Comparison of ENCODE assay signal across 1 cellular context in the genomic region with DNA sequence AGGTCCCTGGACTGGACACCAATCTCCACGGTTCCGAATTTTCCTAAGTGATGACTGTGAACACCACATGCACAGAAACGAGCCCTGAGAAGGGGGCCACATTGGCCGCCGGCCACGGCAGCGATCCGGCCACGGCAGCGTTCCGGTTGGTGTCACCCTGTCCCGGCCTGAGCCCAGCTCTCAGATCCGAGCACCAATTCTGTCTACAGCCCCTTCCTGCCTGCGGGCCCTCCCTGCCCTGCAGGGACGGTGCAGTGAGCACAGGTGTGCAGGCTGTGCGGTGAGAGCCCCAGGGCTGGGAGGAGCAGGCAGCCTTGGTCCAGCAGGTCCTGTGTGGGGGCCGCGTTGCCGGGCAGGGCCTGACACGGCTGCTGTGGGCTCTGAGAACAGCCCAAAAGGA.
TF ChIP-seq lines count a peak whose summit lies in the region.

No MANE protein-coding gene starts in this region.

TF ChIP-seq in GM12878, 131 proteins besides CTCF, POLR2A, EP300 and RAD21:
- TF ChIP-seq BMI1 (IDR thresholded peaks at IDR 0.05; ENCODE audit: borderline replicate concordance) (no peak), RB1 (IDR thresholded peaks at IDR 0.05; ENCODE audit: borderline replicate concordance) (no peak), E2F8 (IDR thresholded peaks at IDR 0.05; ENCODE audit: low read depth, partially characterized antibody) (no peak), ZNF274 (IDR thresholded peaks at IDR 0.05; ENCODE audit: insufficient read depth, insufficient read length) (no peak), RAD51 (IDR thresholded peaks at IDR 0.05) (no peak), KDM1A (IDR thresholded peaks at IDR 0.05; ENCODE audit: borderline replicate concordance) (no peak), NR2C1 (IDR thresholded peaks at IDR 0.05) (no peak), TCF3 (IDR thresholded peaks at IDR 0.05; ENCODE audit: borderline replicate concordance, insufficient read depth, low read depth, low read length) (no peak), YY1 (IDR thresholded peaks at IDR 0.05; ENCODE audit: low read depth, low read length) (no peak), CHD4 (IDR thresholded peaks at IDR 0.05) (no peak)
- TF ChIP-seq, protein P1, sequence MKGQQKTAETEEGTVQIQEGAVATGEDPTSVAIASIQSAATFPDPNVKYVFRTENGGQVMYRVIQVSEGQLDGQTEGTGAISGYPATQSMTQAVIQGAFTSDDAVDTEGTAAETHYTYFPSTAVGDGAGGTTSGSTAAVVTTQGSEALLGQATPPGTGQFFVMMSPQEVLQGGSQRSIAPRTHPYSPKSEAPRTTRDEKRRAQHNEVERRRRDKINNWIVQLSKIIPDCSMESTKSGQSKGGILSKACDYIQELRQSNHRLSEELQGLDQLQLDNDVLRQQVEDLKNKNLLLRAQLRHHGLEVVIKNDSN (IDR thresholded peaks at IDR 0.05; ENCODE audit: borderline replicate concordance, extremely low read length, insufficient read depth, low read depth, low read length), result no peak
- TF ChIP-seq, protein P2, sequence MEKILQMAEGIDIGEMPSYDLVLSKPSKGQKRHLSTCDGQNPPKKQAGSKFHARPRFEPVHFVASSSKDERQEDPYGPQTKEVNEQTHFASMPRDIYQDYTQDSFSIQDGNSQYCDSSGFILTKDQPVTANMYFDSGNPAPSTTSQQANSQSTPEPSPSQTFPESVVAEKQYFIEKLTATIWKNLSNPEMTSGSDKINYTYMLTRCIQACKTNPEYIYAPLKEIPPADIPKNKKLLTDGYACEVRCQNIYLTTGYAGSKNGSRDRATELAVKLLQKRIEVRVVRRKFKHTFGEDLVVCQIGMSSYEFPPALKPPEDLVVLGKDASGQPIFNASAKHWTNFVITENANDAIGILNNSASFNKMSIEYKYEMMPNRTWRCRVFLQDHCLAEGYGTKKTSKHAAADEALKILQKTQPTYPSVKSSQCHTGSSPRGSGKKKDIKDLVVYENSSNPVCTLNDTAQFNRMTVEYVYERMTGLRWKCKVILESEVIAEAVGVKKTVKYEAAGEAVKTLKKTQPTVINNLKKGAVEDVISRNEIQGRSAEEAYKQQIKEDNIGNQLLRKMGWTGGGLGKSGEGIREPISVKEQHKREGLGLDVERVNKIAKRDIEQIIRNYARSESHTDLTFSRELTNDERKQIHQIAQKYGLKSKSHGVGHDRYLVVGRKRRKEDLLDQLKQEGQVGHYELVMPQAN (conservative IDR thresholded peaks at IDR 0.05), result no peak
TF ChIP-seq in GM12878: peak in this region for 0.
